21 cellular contexts compared by ENCODE assay signal in genomic region chr13:21967871-21968270, GRCh38.
"Had no signal": no experiment of that assay in that cellular context is flagged by ENCODE, and none has a peak within 500 bp of the region (broad histone marks: within the 10 kb centered on the region; RNA-seq: fewer than 3 reads in every experiment).

No MANE protein-coding gene starts in this region.

- H3K9me3 ChIP-seq: esophagus muscularis mucosa, lower lobe of right lung, ovary, psoas muscle, sigmoid colon, stomach, thyroid gland, vagina had no signal

- H3K27me3 ChIP-seq: esophagus muscularis mucosa, ovary, sigmoid colon, stomach, thyroid gland, vagina had no signal

- ATAC-seq: left ventricle myocardium superior; lower lobe of right lung; natural killer cell; psoas muscle; right cardiac atrium; stimulated activated effector memory CD8-positive, alpha-beta T cell treated with anti-CD3 and anti-CD28 coated beads, Interleukin-12 subunit alpha, Interleukin-12 subunit beta, amount 100 ng/mL, for 72 hours had no signal

- DNase-seq: dermis blood vessel endothelial cell; effector memory CD4-positive, alpha-beta T cell; foreskin melanocyte; left ventricle myocardium superior; lower lobe of right lung; natural killer cell; occipital lobe; ovary; posterior cingulate gyrus; psoas muscle; right cardiac atrium; sigmoid colon; stimulated activated CD4-positive, alpha-beta T cell treated with anti-CD3 and anti-CD28 coated beads, Interleukin-2, amount 100 ng/mL, for 24 hours; stimulated activated CD4-positive, alpha-beta T cell treated with anti-CD3 and anti-CD28 coated beads, Interleukin-4, amount 100 ng/mL, for 24 hours; stimulated activated naive CD4-positive, alpha-beta T cell treated with Interleukin-2 at 50 U/mL for 16 hours; stomach; thyroid gland; trophoblast cell had no signal

- H3K4me3 ChIP-seq: esophagus muscularis mucosa, lower lobe of right lung, ovary, psoas muscle, sigmoid colon, stomach, thyroid gland, vagina had no signal

- H3K36me3 ChIP-seq: esophagus muscularis mucosa, lower lobe of right lung, ovary, sigmoid colon, stomach, thyroid gland, vagina had no signal

- H3K4me1 ChIP-seq: esophagus muscularis mucosa, lower lobe of right lung, psoas muscle, sigmoid colon, thyroid gland, vagina had no signal

- H3K27ac ChIP-seq: esophagus muscularis mucosa, lower lobe of right lung, ovary, psoas muscle, sigmoid colon, stomach, thyroid gland, vagina had no signal
